ENCODE assay signal across 8 cellular contexts in genomic region chr6:27592481-27593199, GRCh38.
A peak's percentile ranks its signal among the peaks of the same experiment; 100 is the strongest.
DNase-seq lines count a peak whose midpoint lies in the region; TF ChIP-seq lines count a peak whose summit lies in the region.

No MANE protein-coding gene starts in this region.

- peak overlapping the region; percentile 92 for H3K4me3 ChIP-seq in HUES64 (ENCODE audit: low read length)

- H3K27ac ChIP-seq in HUES64 (ENCODE audit: low read depth, low read length) = no peak overlapping the region

- DNase-seq in activated naive CD4-positive, alpha-beta T cell treated with Interleukin-2 at 50 U/mL for 16 hours = peak; percentile 19
- no peak for DNase-seq in activated naive CD4-positive, alpha-beta T cell (lab: John Stamatoyannopoulos, UW)
- DNase-seq in GOT3 (lab: John Stamatoyannopoulos, UW) = peak; percentile 7
- peak; percentile 87 for DNase-seq in SKM-1 treated with dmso at 0.1 percent for 144 hours (lab: John Stamatoyannopoulos, UW; ENCODE audit: unreplicated experiment)
- peak; percentile 80 to 86 for DNase-seq in erythroblast (lab: John Stamatoyannopoulos, UW)
- DNase-seq in stimulated activated CD4-positive, alpha-beta T cell treated with anti-CD3 and anti-CD28 coated beads, Interleukin-12 subunit alpha, Interleukin-12 subunit beta, amount 100 ng/mL, for 4 hours = peak; percentile 17
- DNase-seq in HuH-7.5 (ENCODE audit: low spot score) = no peak

- H3K36me3 ChIP-seq in HUES64 (ENCODE audit: insufficient read depth, low read length) = no peaks in the 10 kb centered on the region

- H3K27me3 ChIP-seq in HUES64 (ENCODE audit: insufficient read depth, low read length) = peaks cover 23% of the 10 kb centered on the region

- no peak overlapping the region; the same call in 1 of the 2 replicates for H3K9ac ChIP-seq in HUES64 (ENCODE audit: low read depth, low read length)

- no peaks in the 10 kb centered on the region for H3K4me1 ChIP-seq in HUES64 (ENCODE audit: insufficient read depth, low read length)

- under 1% methylated on average over 22 of the region's 22 CpGs for WGBS in HUES64

- H3K9me3 ChIP-seq in HUES64 (ENCODE audit: insufficient read depth, low read depth, low read length) = no peaks in the 10 kb centered on the region

- no peak for TF ChIP-seq POLR2A in erythroblast (IDR thresholded peaks at IDR 0.05; ENCODE audit: low read length)

Comparison
In these comparisons a context has a peak if more than half of its experiments do, and no peak if none do; other contexts are left out.
1. DNase-seq: peak in activated naive CD4-positive, alpha-beta T cell treated with Interleukin-2 at 50 U/mL for 16 hours (single experiment), GOT3 (single experiment), SKM-1 treated with dmso at 0.1 percent for 144 hours (single experiment), erythroblast (2 of 2) and stimulated activated CD4-positive, alpha-beta T cell treated with anti-CD3 and anti-CD28 coated beads, Interleukin-12 subunit alpha, Interleukin-12 subunit beta, amount 100 ng/mL, for 4 hours (single experiment); none in activated naive CD4-positive, alpha-beta T cell (0 of 4) and HuH-7.5 (single experiment).